ENCODE assay signal across 10 cellular contexts in the genomic region with DNA sequence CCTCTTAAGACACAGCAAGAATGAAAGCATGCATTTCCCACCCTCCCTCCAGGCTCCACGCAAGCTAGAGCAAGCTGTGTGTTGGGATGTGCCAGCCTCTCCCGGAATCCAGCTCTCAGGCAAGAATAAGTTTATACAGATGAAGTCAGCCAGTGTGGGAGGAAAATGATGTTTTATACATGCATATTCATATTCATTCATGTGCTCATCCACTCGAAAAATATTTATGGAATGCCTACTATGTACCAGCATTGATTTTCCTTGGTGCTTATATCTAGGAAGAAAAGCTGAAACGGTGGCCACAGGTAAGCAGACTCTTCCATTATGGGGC.
"Had no signal": no experiment of that assay in that cellular context is flagged by ENCODE, and none has a peak within 500 bp of the region (broad histone marks: within the 10 kb centered on the region; RNA-seq: fewer than 3 reads in every experiment).

No MANE protein-coding gene starts in this region.

- H3K4me1 ChIP-seq: gastroesophageal sphincter had no signal

- ATAC-seq: activated CD4-positive, CD25-positive, alpha-beta regulatory T cell treated with anti-CD3 and anti-CD28 coated beads, Interleukin-2, amount 50 U/mL, for 24 hours; activated T-cell treated with anti-CD3 and anti-CD28 coated beads, Interleukin-2, amount 50 U/mL, for 4 hours; gastroesophageal sphincter had no signal

- H3K4me3 ChIP-seq: gastroesophageal sphincter, skin epidermis had no signal

- H3K4me1 Mint-ChIP-seq: neural crest cell had no signal

- DNase-seq: activated gamma-delta T cell; activated T-cell treated with anti-CD3 and anti-CD28 coated beads, Interleukin-2, amount 50 U/mL, for 4 hours; amniotic stem cell; brain microvascular endothelial cell; SW 1271 had no signal

- H3K36me3 ChIP-seq: brain microvascular endothelial cell, gastroesophageal sphincter had no signal

- FAIRE-seq: endometrium had no signal

- H3K27me3 ChIP-seq: brain microvascular endothelial cell, gastroesophageal sphincter had no signal

- H3K9me3 Mint-ChIP-seq: activated T-cell treated with anti-CD3 and anti-CD28 coated beads, Interleukin-2, amount 50 U/mL, for 4 hours had no signal

- H3K4me3 Mint-ChIP-seq: activated T-cell treated with anti-CD3 and anti-CD28 coated beads, Interleukin-2, amount 50 U/mL, for 4 hours; neural crest cell had no signal

- H3K27ac ChIP-seq: brain microvascular endothelial cell, gastroesophageal sphincter had no signal

- H3K9me3 ChIP-seq: gastroesophageal sphincter had no signal
